In the genomic region with DNA sequence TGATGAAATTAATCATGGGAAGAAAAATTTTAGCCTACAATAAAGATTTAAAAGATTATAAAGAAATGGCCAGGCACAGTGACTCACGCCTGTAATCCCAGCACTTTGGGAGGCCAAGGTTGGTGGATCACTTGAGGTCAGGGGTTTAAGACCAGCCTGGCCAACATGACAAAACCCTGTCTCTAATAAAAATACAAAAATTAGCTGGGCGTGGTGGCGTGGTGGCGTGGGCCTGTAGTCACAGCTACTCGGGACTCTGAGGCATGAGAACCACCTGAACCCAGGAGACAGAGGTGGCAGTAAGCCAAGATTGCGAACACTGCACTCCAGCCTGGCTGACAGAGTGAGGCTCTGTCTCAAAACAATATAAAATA, we compare ENCODE assay signal across 7 cellular contexts. TPM values are rescaled to one million over a fixed set of nuclear protein-coding genes. Genes with fewer than 3 reads are reported as not detected.
DNase-seq lines count a peak whose midpoint lies in the region; ATAC-seq, FAIRE-seq and TF ChIP-seq lines count a peak whose summit lies in the region.
"Not testable (repeated sequence)": the region's sequence is repeated elsewhere in the genome, so short reads cannot be mapped to it uniquely, and the experiment has no call there.

No MANE protein-coding gene starts in this region.

- not testable (repeated sequence) for H3K9me2 ChIP-seq in GM23338 (ENCODE audit: insufficient read depth)

- TF ChIP-seq EP300 in esophagus muscularis mucosa (IDR thresholded peaks at IDR 0.05): not testable (repeated sequence)

- TF ChIP-seq POLR2A in esophagus muscularis mucosa (IDR thresholded peaks at IDR 0.05; ENCODE audit: low read depth): not testable (repeated sequence)

- intact Hi-C loops in esophagus muscularis mucosa (cut with DNase I): not testable (repeated sequence)

- not testable (repeated sequence) for FAIRE-seq in astrocyte (lab: Jason Lieb, UNC)

- H3K4me3 ChIP-seq in GM23338; astrocyte (ENCODE audit: insufficient read depth, low read depth, low read length); esophagus muscularis mucosa; right atrium auricular region: not testable (repeated sequence)
- peak overlapping the region; percentile 53 for H3K4me3 ChIP-seq in osteoblast (ENCODE audit: insufficient read depth, low read length)

- H3K27ac ChIP-seq in GM23338 (ENCODE audit: low read depth) (peak overlapping the region; percentile 33; the same call in 1 of the 2 replicates), esophagus muscularis mucosa (replicated peaks in 1 of 4) (peak overlapping the region; percentile 30 to 56 (median 38)), right atrium auricular region (peak overlapping the region; percentile 23 to 70), osteoblast (ENCODE audit: low read depth, low read length) (peak overlapping the region; percentile 94)
- not testable (repeated sequence) for H3K27ac ChIP-seq in astrocyte (ENCODE audit: low read depth, low read length)

- WGBS in esophagus muscularis mucosa: 74% methylated on average over 6 of the region's 6 CpGs

- not testable (repeated sequence) for H3K36me3 ChIP-seq in GM23338 (ENCODE audit: insufficient read depth); astrocyte (ENCODE audit: insufficient read depth, low read length); esophagus muscularis mucosa; right atrium auricular region; osteoblast (ENCODE audit: insufficient read depth, low read length)

- not testable (repeated sequence) for H2AFZ ChIP-seq in GM23338; astrocyte (ENCODE audit: low read depth, low read length); osteoblast (ENCODE audit: low read length)

- peaks cover 11% of the 10 kb centered on the region for H3K36me3 Mint-ChIP-seq in GM23338 (ENCODE audit: low read depth)
- not testable (repeated sequence) for H3K36me3 Mint-ChIP-seq in astrocyte (ENCODE audit: low read depth, unreplicated experiment)

- H3K9ac ChIP-seq in astrocyte (ENCODE audit: low read length): not testable (repeated sequence)

- DNase-seq in GM23338 (ENCODE audit: low spot score); astrocyte (ENCODE audit: low read depth); esophagus muscularis mucosa (ENCODE audit: extremely low spot score); right atrium auricular region (ENCODE audit: low spot score); osteoblast (ENCODE audit: insufficient read length, low spot score, missing footprints): not testable (repeated sequence)
- DNase-seq in NCI-H69 (lab: John Stamatoyannopoulos, UW) (peak; percentile 2), stromal cell of bone marrow (ENCODE audit: low read depth) (peak; percentile 26)

- not testable (repeated sequence) for H3K4me1 Mint-ChIP-seq in GM23338
- H3K4me1 Mint-ChIP-seq in astrocyte (ENCODE audit: low read depth, unreplicated experiment): peaks cover 11% of the 10 kb centered on the region

- not testable (repeated sequence) for H3K27me3 Mint-ChIP-seq in GM23338 (ENCODE audit: insufficient read depth, low read depth, poor library complexity); astrocyte (ENCODE audit: low read depth, unreplicated experiment)

- not testable (repeated sequence) for H3K4me1 ChIP-seq in GM23338 (ENCODE audit: insufficient read depth); astrocyte (ENCODE audit: insufficient read depth, low read length)
- peaks cover 13 to 26% (median 23%) of the 10 kb centered on the region in 4 donors for H3K4me1 ChIP-seq in esophagus muscularis mucosa
- H3K4me1 ChIP-seq in right atrium auricular region: peaks cover 0 to 20% of the 10 kb centered on the region in 2 donors
- H3K4me1 ChIP-seq in osteoblast (ENCODE audit: insufficient read depth, low read length): peaks cover 23% of the 10 kb centered on the region

- not testable (repeated sequence) for H4K20me1 ChIP-seq in GM23338 (replicated peaks; ENCODE audit: insufficient read depth); osteoblast (ENCODE audit: insufficient read depth, low read length)
- peaks cover 23% of the 10 kb centered on the region for H4K20me1 ChIP-seq in astrocyte (ENCODE audit: insufficient read depth, low read length)

- H3K9me3 Mint-ChIP-seq in GM23338; astrocyte (ENCODE audit: unreplicated experiment): not testable (repeated sequence)

- not testable (repeated sequence) for H3K9me3 ChIP-seq in astrocyte (ENCODE audit: insufficient read depth, low read depth, low read length); esophagus muscularis mucosa; right atrium auricular region; osteoblast (ENCODE audit: low read depth, low read length)

- not testable (repeated sequence) for TF ChIP-seq CTCF in GM23338 (conservative IDR thresholded peaks at IDR 0.05; ENCODE audit: low read depth in 2 of 2); astrocyte (IDR thresholded peaks at IDR 0.05; ENCODE audit: insufficient read depth, low read depth, low read length); esophagus muscularis mucosa (IDR thresholded peaks at IDR 0.05); right atrium auricular region (IDR thresholded peaks at IDR 0.05); osteoblast (IDR thresholded peaks at IDR 0.05; ENCODE audit: extremely low read depth, low read depth, low read length)

- not testable (repeated sequence) for H3F3A ChIP-seq in GM23338 (replicated peaks; ENCODE audit: low read depth)

- not testable (repeated sequence) for H3K4me3 Mint-ChIP-seq in GM23338; astrocyte (ENCODE audit: unreplicated experiment)

- H3K27ac Mint-ChIP-seq in GM23338: not testable (repeated sequence)
- peak overlapping the region; percentile 89 for H3K27ac Mint-ChIP-seq in astrocyte (ENCODE audit: unreplicated experiment)

- H3K79me2 ChIP-seq in GM23338 (replicated peaks; ENCODE audit: insufficient read depth) (peaks cover 93% of the 10 kb centered on the region), astrocyte (ENCODE audit: insufficient read depth, low read length) (peaks cover 84% of the 10 kb centered on the region), osteoblast (ENCODE audit: insufficient read depth, low read length) (peaks cover 73% of the 10 kb centered on the region)

- not testable (repeated sequence) for H3K27me3 ChIP-seq in GM23338 (ENCODE audit: insufficient read depth); astrocyte (ENCODE audit: insufficient read depth, low read length); esophagus muscularis mucosa; right atrium auricular region; osteoblast (ENCODE audit: insufficient read depth, low read length)

- not testable (repeated sequence) for H3K4me2 ChIP-seq in GM23338; astrocyte (ENCODE audit: low read length)
- H3K4me2 ChIP-seq in osteoblast (ENCODE audit: insufficient read depth, low read length): peak overlapping the region; percentile 82

- not testable (repeated sequence) for ATAC-seq in GM23338

RNA-seq across cellular contexts. Expression of gene JMJD1C, which starts 26.5 kb away (rescaled TPM):
- 405 and 435 TPM in 2 replicates for total RNA-seq in GM23338 (2014; rRNA removed; shearing (Covaris generic))
- 272 and 333 TPM in 2 replicates for polyA plus RNA-seq in GM23338 (2016; fragmentation: Nextera tagmentation; extraction: Ambion mirVana)
- total RNA-seq in astrocyte (55.4 and 61.0 TPM in 2 replicates), esophagus muscularis mucosa (10 to 100 TPM; 60.3 to 89.7 (median 79.8) TPM), right atrium auricular region (10 to 100 TPM; 45.5 to 57.6 TPM), osteoblast (92.6 and 105 TPM in 2 replicates)

RNA-seq across cellular contexts. Expression of gene REEP3, which starts 28.9 kb away (rescaled TPM):
- total RNA-seq in GM23338 (2014; rRNA removed; shearing (Covaris generic)): 29.5 and 31.9 TPM in 2 replicates
- polyA plus RNA-seq in GM23338 (2016; fragmentation: Nextera tagmentation; extraction: Ambion mirVana): 47.2 and 48.7 TPM in 2 replicates
- total RNA-seq in astrocyte: 44.6 and 52.0 TPM in 2 replicates
- 100 to 1,000 TPM in 2 of 4 donors, 10 to 100 TPM in 2; 60.3 to 115 (median 89.2) TPM for total RNA-seq in esophagus muscularis mucosa
- 10 to 100 TPM; 41.4 to 42.7 TPM for total RNA-seq in right atrium auricular region
- 66.6 and 71.3 TPM in 2 replicates for total RNA-seq in osteoblast
